12 cellular contexts compared by ENCODE assay signal in genomic region chr9:35029852-35030251, GRCh38.
"Had no signal": no experiment of that assay in that cellular context is flagged by ENCODE, and none has a peak within 500 bp of the region (broad histone marks: within the 10 kb centered on the region; RNA-seq: fewer than 3 reads in every experiment).

No MANE protein-coding gene starts in this region.

- H3K4me1 ChIP-seq: body of pancreas, tibial artery had no signal

- H3K4me3 ChIP-seq: body of pancreas, esophagus squamous epithelium, heart left ventricle, tibial artery had no signal

- H3K27ac ChIP-seq: body of pancreas, esophagus squamous epithelium, heart left ventricle, tibial artery had no signal

- H3K36me3 ChIP-seq: esophagus squamous epithelium had no signal

- DNase-seq: activated effector memory CD4-positive, alpha-beta T cell treated with Interleukin-2 at 50 U/mL for 16 hours; amniotic stem cell; body of pancreas; esophagus squamous epithelium; stimulated activated CD4-positive, alpha-beta T cell treated with anti-CD3 and anti-CD28 coated beads, Interleukin-4, amount 100 ng/mL, for 1 hour; stimulated activated CD8-positive, alpha-beta memory T cell treated with anti-CD3 and anti-CD28 coated beads, Interleukin-4, amount 100 ng/mL, for 48 hours; tibial artery had no signal

- FAIRE-seq: frontal cortex, islet of Langerhans had no signal

- H3K9me3 ChIP-seq: body of pancreas, esophagus squamous epithelium, heart left ventricle, tibial artery had no signal

- ATAC-seq: activated CD4-positive, CD25-positive, alpha-beta regulatory T cell treated with anti-CD3 and anti-CD28 coated beads, Interleukin-2, amount 50 U/mL, for 24 hours; activated naive CD4-positive, alpha-beta T cell treated with anti-CD3 and anti-CD28 coated beads, Interleukin-2, amount 50 U/mL, for 72 hours; body of pancreas had no signal

- H3K27me3 ChIP-seq: body of pancreas, esophagus squamous epithelium, heart left ventricle, tibial artery had no signal
